1 cellular context compared by ENCODE assay signal in the genomic region with DNA sequence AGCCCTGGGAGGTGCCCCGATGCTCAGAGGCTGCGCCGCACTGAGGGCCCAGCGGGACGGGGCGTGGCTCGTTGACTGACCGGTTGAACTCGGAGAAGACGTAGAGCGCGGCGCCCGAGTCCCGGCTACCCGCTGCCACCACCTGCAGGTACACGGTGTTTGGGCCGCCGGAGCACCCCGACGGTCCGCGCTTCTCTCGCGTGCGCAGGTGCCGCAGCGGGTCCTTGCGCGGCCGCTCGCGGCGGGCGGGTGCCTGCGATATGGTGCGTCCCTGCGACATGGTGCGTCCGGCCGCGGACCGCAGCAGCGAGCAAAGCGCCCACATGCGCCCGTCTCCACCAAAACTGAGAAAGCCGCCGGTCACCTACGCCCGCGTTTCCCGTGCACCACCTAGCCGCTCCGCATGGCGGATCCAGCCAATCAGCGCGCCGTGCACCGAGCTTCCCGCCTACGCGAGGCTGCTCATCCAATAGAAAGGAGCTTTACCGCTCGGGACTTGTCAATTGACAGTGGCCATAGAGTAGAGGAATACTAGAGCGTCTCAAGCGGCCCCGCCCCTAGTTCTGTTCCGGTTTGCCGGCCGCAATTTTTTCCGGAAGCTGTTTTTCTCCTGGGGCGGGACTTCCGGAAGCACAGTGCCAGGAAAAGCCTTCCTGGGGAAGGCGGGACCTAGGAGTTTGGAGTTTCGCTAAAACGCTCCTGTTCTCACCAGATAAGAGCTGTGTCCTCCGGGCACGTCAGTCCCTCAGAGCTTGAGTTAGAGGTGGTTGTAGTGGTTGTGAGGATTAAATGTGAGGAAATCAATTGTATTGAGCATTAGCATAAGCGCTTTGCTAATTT.
TF ChIP-seq lines count a peak whose summit lies in the region.

A gene with protein sequence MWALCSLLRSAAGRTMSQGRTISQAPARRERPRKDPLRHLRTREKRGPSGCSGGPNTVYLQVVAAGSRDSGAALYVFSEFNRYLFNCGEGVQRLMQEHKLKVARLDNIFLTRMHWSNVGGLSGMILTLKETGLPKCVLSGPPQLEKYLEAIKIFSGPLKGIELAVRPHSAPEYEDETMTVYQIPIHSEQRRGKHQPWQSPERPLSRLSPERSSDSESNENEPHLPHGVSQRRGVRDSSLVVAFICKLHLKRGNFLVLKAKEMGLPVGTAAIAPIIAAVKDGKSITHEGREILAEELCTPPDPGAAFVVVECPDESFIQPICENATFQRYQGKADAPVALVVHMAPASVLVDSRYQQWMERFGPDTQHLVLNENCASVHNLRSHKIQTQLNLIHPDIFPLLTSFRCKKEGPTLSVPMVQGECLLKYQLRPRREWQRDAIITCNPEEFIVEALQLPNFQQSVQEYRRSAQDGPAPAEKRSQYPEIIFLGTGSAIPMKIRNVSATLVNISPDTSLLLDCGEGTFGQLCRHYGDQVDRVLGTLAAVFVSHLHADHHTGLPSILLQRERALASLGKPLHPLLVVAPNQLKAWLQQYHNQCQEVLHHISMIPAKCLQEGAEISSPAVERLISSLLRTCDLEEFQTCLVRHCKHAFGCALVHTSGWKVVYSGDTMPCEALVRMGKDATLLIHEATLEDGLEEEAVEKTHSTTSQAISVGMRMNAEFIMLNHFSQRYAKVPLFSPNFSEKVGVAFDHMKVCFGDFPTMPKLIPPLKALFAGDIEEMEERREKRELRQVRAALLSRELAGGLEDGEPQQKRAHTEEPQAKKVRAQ (minus strand): TSS at position 405 of the 840 bp plus-strand sequence. CDS start 80 bp downstream, at position 325.

TF ChIP-seq in HepG2, 621 proteins besides CTCF, POLR2A, EP300 and RAD21 (continued from another document and continues in another):
- TF ChIP-seq, protein P1, sequence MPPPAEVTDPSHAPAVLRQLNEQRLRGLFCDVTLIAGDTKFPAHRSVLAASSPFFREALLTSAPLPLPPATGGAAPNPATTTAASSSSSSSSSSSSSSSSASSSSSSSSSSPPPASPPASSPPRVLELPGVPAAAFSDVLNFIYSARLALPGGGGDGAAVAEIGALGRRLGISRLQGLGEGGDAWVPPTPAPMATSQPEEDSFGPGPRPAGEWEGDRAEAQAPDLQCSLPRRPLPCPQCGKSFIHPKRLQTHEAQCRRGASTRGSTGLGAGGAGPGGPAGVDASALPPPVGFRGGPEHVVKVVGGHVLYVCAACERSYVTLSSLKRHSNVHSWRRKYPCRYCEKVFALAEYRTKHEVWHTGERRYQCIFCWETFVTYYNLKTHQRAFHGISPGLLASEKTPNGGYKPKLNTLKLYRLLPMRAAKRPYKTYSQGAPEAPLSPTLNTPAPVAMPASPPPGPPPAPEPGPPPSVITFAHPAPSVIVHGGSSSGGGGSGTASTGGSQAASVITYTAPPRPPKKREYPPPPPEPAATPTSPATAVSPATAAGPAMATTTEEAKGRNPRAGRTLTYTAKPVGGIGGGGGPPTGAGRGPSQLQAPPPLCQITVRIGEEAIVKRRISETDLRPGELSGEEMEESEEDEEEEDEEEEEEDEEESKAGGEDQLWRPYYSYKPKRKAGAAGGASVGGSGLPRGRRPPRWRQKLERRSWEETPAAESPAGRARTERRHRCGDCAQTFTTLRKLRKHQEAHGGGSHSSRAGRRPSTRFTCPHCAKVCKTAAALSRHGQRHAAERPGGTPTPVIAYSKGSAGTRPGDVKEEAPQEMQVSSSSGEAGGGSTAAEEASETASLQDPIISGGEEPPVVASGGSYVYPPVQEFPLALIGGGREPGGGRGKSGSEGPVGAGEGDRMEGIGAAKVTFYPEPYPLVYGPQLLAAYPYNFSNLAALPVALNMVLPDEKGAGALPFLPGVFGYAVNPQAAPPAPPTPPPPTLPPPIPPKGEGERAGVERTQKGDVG (CRISPR knock-in tag; IDR thresholded peaks at IDR 0.05; ENCODE audit: borderline replicate concordance), result 0 out of 2 replicates have a peak, but pooled peaks have one; percentile 54
- TF ChIP-seq DNMT1 (CRISPR knock-in tag; IDR thresholded peaks at IDR 0.05) (0 out of 2 replicates have a peak, but pooled peaks have one; percentile 47), ZNF34 (CRISPR knock-in tag; IDR thresholded peaks at IDR 0.05; ENCODE audit: borderline replicate concordance) (no peak), SALL1 (CRISPR knock-in tag; IDR thresholded peaks at IDR 0.05) (peak; percentile 44), BRD4 (CRISPR knock-in tag; IDR thresholded peaks at IDR 0.05) (0 out of 2 replicates have a peak, but pooled peaks have one; percentile 39), ETV5 (CRISPR knock-in tag; IDR thresholded peaks at IDR 0.05; ENCODE audit: borderline replicate concordance) (peak; percentile 64; the same call in 1 of the 2 replicates), SP4 (CRISPR knock-in tag; IDR thresholded peaks at IDR 0.05) (peak; percentile 85), NRL (CRISPR knock-in tag; IDR thresholded peaks at IDR 0.05; ENCODE audit: borderline replicate concordance) (peak; percentile 59; the same call in 1 of the 2 replicates), ZNF3 (CRISPR knock-in tag; IDR thresholded peaks at IDR 0.05) (no peak), MYC (CRISPR knock-in tag; IDR thresholded peaks at IDR 0.05; ENCODE audit: borderline replicate concordance) (peak; percentile 90), ZMAT3 (CRISPR knock-in tag; conservative IDR thresholded peaks at IDR 0.05) (peak; percentile 81; the same call in 1 of the 2 replicates), ZNF256 (CRISPR knock-in tag; conservative IDR thresholded peaks at IDR 0.05) (peak; percentile 47; the same call in 1 of the 2 replicates), ZSCAN20 (CRISPR knock-in tag; IDR thresholded peaks at IDR 0.05; ENCODE audit: borderline replicate concordance) (no peak)
- TF ChIP-seq, protein P2, sequence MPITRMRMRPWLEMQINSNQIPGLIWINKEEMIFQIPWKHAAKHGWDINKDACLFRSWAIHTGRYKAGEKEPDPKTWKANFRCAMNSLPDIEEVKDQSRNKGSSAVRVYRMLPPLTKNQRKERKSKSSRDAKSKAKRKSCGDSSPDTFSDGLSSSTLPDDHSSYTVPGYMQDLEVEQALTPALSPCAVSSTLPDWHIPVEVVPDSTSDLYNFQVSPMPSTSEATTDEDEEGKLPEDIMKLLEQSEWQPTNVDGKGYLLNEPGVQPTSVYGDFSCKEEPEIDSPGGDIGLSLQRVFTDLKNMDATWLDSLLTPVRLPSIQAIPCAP (CRISPR knock-in tag; IDR thresholded peaks at IDR 0.05; ENCODE audit: low read depth), result no peak
- TF ChIP-seq, protein P3, sequence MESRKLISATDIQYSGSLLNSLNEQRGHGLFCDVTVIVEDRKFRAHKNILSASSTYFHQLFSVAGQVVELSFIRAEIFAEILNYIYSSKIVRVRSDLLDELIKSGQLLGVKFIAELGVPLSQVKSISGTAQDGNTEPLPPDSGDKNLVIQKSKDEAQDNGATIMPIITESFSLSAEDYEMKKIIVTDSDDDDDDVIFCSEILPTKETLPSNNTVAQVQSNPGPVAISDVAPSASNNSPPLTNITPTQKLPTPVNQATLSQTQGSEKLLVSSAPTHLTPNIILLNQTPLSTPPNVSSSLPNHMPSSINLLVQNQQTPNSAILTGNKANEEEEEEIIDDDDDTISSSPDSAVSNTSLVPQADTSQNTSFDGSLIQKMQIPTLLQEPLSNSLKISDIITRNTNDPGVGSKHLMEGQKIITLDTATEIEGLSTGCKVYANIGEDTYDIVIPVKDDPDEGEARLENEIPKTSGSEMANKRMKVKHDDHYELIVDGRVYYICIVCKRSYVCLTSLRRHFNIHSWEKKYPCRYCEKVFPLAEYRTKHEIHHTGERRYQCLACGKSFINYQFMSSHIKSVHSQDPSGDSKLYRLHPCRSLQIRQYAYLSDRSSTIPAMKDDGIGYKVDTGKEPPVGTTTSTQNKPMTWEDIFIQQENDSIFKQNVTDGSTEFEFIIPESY (CRISPR knock-in tag; IDR thresholded peaks at IDR 0.05), result 0 out of 2 replicates have a peak, but pooled peaks have one; percentile 5
- TF ChIP-seq, protein P4, sequence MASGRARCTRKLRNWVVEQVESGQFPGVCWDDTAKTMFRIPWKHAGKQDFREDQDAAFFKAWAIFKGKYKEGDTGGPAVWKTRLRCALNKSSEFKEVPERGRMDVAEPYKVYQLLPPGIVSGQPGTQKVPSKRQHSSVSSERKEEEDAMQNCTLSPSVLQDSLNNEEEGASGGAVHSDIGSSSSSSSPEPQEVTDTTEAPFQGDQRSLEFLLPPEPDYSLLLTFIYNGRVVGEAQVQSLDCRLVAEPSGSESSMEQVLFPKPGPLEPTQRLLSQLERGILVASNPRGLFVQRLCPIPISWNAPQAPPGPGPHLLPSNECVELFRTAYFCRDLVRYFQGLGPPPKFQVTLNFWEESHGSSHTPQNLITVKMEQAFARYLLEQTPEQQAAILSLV (CRISPR knock-in tag; IDR thresholded peaks at IDR 0.05; ENCODE audit: borderline replicate concordance), result peak; percentile 81; the same call in 1 of the 2 replicates
- TF ChIP-seq, protein P5, sequence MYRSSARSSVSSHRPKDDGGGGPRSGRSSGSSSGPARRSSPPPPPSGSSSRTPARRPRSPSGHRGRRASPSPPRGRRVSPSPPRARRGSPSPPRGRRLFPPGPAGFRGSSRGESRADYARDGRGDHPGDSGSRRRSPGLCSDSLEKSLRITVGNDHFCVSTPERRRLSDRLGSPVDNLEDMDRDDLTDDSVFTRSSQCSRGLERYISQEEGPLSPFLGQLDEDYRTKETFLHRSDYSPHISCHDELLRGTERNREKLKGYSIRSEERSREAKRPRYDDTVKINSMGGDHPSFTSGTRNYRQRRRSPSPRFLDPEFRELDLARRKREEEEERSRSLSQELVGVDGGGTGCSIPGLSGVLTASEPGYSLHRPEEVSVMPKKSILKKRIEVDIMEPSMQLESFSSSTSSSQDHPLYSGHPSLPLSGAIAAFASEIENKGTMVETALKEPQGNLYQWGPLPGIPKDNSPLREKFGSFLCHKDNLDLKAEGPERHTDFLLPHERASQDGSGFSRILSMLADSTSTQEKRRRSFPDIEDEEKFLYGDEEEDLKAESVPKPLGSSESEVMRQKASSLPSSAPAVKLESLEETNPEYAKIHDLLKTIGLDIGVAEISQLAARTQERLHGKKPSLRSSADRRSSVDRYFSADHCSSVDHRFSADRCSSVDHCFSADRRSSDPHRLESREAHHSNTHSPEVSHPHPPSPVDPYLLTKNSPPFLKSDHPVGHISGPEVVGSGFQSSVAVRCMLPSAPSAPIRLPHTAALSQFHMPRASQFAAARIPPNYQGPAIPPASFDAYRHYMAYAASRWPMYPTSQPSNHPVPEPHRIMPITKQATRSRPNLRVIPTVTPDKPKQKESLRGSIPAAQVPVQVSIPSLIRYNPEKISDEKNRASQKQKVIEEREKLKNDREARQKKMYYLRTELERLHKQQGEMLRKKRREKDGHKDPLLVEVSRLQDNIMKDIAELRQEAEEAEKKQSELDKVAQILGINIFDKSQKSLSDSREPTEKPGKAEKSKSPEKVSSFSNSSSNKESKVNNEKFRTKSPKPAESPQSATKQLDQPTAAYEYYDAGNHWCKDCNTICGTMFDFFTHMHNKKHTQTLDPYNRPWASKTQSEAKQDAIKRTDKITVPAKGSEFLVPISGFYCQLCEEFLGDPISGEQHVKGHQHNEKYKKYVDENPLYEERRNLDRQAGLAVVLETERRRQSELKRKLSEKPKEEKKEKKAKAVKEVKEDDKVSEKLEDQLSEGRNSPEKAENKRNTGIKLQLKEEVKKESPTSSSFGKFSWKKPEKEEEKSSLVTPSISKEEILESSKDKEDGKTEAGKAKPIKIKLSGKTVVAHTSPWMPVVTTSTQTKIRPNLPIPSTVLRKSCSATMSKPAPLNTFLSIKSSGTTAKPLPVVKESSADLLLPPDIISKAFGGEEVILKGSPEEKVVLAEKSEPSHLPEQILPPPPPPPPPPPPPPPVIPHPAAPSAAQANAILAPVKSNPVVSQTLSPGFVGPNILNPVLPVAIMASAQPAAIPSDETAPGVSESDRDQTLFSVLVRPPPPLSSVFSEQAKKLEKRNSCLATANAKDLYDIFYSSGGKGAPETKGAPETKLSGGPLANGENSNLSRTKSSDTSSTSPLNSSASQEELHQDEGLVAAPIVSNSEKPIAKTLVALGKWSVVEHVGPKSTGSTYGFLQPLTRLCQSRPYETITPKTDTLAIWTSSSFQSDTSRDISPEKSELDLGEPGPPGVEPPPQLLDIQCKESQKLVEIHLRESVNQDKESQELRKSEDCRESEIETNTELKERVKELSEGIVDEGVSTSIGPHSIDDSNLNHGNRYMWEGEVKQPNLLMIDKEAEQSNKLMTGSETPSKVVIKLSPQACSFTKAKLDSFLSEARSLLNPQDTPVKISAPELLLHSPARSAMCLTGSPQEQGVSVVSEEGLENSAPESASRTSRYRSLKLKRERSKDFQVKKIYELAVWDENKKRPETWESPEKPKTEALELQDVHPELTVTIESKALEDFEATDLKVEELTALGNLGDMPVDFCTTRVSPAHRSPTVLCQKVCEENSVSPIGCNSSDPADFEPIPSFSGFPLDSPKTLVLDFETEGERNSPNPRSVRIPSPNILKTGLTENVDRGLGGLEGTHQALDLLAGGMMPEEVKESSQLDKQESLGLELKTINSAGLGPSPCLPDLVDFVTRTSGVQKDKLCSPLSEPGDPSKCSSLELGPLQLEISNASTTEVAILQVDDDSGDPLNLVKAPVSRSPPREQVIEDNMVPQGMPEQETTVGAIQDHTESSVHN (CRISPR knock-in tag; IDR thresholded peaks at IDR 0.05), result peak; percentile 22; the same call in 1 of the 2 replicates
- TF ChIP-seq, protein P6, sequence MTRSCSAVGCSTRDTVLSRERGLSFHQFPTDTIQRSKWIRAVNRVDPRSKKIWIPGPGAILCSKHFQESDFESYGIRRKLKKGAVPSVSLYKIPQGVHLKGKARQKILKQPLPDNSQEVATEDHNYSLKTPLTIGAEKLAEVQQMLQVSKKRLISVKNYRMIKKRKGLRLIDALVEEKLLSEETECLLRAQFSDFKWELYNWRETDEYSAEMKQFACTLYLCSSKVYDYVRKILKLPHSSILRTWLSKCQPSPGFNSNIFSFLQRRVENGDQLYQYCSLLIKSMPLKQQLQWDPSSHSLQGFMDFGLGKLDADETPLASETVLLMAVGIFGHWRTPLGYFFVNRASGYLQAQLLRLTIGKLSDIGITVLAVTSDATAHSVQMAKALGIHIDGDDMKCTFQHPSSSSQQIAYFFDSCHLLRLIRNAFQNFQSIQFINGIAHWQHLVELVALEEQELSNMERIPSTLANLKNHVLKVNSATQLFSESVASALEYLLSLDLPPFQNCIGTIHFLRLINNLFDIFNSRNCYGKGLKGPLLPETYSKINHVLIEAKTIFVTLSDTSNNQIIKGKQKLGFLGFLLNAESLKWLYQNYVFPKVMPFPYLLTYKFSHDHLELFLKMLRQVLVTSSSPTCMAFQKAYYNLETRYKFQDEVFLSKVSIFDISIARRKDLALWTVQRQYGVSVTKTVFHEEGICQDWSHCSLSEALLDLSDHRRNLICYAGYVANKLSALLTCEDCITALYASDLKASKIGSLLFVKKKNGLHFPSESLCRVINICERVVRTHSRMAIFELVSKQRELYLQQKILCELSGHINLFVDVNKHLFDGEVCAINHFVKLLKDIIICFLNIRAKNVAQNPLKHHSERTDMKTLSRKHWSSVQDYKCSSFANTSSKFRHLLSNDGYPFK (CRISPR knock-in tag; IDR thresholded peaks at IDR 0.05; ENCODE audit: borderline replicate concordance), result peak; percentile 80
